8 cellular contexts compared by ENCODE assay signal in genomic region chr1:203325004-203325417, GRCh38. TPM values are rescaled to one million over a fixed set of nuclear protein-coding genes. Genes with fewer than 3 reads are reported as not detected.
DNase-seq lines count a peak whose midpoint lies in the region; ATAC-seq and TF ChIP-seq lines count a peak whose summit lies in the region.

No MANE protein-coding gene starts in this region.

- no peaks in the 10 kb centered on the region for H3K9me3 Mint-ChIP-seq in activated T-helper 1 cell treated with anti-CD3 and anti-CD28 coated beads, Interleukin-12 subunit alpha, Interleukin-12 subunit beta, Interleukin-2, Interleukin-4 antibody, amounts not matched to agents 30 ng/mL and 10 ng/mL and 1 ng/mL, durations not matched to agents 14 hours and 24 hours and 36 hours

- TF ChIP-seq CTCF in left lung (IDR thresholded peaks at IDR 0.05) (no peak), tibial nerve (IDR thresholded peaks at IDR 0.05) (no peak)

- WGBS in tibial nerve, 2 donors, result 30 to 46% methylated on average over 5 of the region's 5 CpGs

- peak overlapping the region; percentile 79 for H3K27ac Mint-ChIP-seq in activated T-helper 1 cell treated with anti-CD3 and anti-CD28 coated beads, Interleukin-12 subunit alpha, Interleukin-12 subunit beta, Interleukin-2, Interleukin-4 antibody, amounts not matched to agents 30 ng/mL and 10 ng/mL and 1 ng/mL, durations not matched to agents 14 hours and 24 hours and 36 hours

- peaks cover 2% of the 10 kb centered on the region for H3K27me3 Mint-ChIP-seq in activated T-helper 1 cell treated with anti-CD3 and anti-CD28 coated beads, Interleukin-12 subunit alpha, Interleukin-12 subunit beta, Interleukin-2, Interleukin-4 antibody, amounts not matched to agents 30 ng/mL and 10 ng/mL and 1 ng/mL, durations not matched to agents 14 hours and 24 hours and 36 hours (ENCODE audit: insufficient read depth)

- H3K4me3 ChIP-seq in left lung (peak overlapping the region in 1 of 2 donors; percentile 3), tibial nerve (peak overlapping the region in 1 of 4 donors; percentile 6)

- H3K9me3 ChIP-seq in left lung (no peaks in the 10 kb centered on the region), tibial nerve (no peaks in the 10 kb centered on the region)

- peaks cover 86% of the 10 kb centered on the region for H3K4me1 Mint-ChIP-seq in activated T-helper 1 cell treated with anti-CD3 and anti-CD28 coated beads, Interleukin-12 subunit alpha, Interleukin-12 subunit beta, Interleukin-2, Interleukin-4 antibody, amounts not matched to agents 30 ng/mL and 10 ng/mL and 1 ng/mL, durations not matched to agents 14 hours and 24 hours and 36 hours (ENCODE audit: low read depth)

- H3K36me3 ChIP-seq in left lung, result no peaks in the 10 kb centered on the region
- H3K36me3 ChIP-seq in tibial nerve, result no peaks in the 10 kb centered on the region

- intact Hi-C loops in activated T-helper 1 cell treated with anti-CD3 and anti-CD28 coated beads, Interleukin-12 subunit alpha, Interleukin-12 subunit beta, Interleukin-2, Interleukin-4 antibody, amounts not matched to agents 30 ng/mL and 10 ng/mL and 1 ng/mL, durations not matched to agents 14 hours and 24 hours and 36 hours (cut with micrococcal nuclease), result loop anchor here (5.0 to 10.0 kb wide), 9 partner anchors 298 to 1182 kb away; partner anchors contain the start of genes ATP2B4, LAX1, PPFIA4 and PPP1R15B
- intact Hi-C loops in left lung (cut with DNase I), result no loop called here

- H3K27ac ChIP-seq in left lung (peak overlapping the region; percentile 97), tibial nerve (peak overlapping the region; percentile 23 to 96 (median 96))

- H3K36me3 Mint-ChIP-seq in activated T-helper 1 cell treated with anti-CD3 and anti-CD28 coated beads, Interleukin-12 subunit alpha, Interleukin-12 subunit beta, Interleukin-2, Interleukin-4 antibody, amounts not matched to agents 30 ng/mL and 10 ng/mL and 1 ng/mL, durations not matched to agents 14 hours and 24 hours and 36 hours (ENCODE audit: low read depth), result no peaks in the 10 kb centered on the region

- H3K4me1 ChIP-seq in left lung (peaks cover 61 to 81% of the 10 kb centered on the region in 2 donors), tibial nerve (peaks cover 0 to 80% (median 70%) of the 10 kb centered on the region in 4 donors)

- peak overlapping the region; percentile 72 for H3K4me3 Mint-ChIP-seq in activated T-helper 1 cell treated with anti-CD3 and anti-CD28 coated beads, Interleukin-12 subunit alpha, Interleukin-12 subunit beta, Interleukin-2, Interleukin-4 antibody, amounts not matched to agents 30 ng/mL and 10 ng/mL and 1 ng/mL, durations not matched to agents 14 hours and 24 hours and 36 hours

- DNase-seq in NCI-H345 treated with DMSO at 0.1 percent for 48 hours (lab: John Stamatoyannopoulos, UW; ENCODE audit: unreplicated experiment) (peak; percentile 81), left lung (peak; percentile 45 to 53), tibial nerve (ENCODE audit: low spot score in 2 of 2) (no peak), epidermal melanocyte (ENCODE audit: insufficient read length, low spot score) (no peak)
- peak; percentile 66 for DNase-seq in activated T-helper 1 cell treated with anti-CD3 and anti-CD28 coated beads, Interleukin-12 subunit alpha, Interleukin-12 subunit beta, Interleukin-2, Interleukin-4 antibody, amounts not matched to agents 30 ng/mL and 10 ng/mL and 1 ng/mL, durations not matched to agents 14 hours and 24 hours and 36 hours (ENCODE audit: low spot score)

- no peak for TF ChIP-seq POLR2A in tibial nerve (IDR thresholded peaks at IDR 0.05)

- H3K27me3 ChIP-seq in left lung, result no peaks in the 10 kb centered on the region
- no peaks in the 10 kb centered on the region for H3K27me3 ChIP-seq in tibial nerve

- ATAC-seq in GM18498 (IDR thresholded peaks at IDR 0.05; ENCODE audit: unreplicated experiment) (peak; percentile 42), HG02610 (IDR thresholded peaks at IDR 0.05; ENCODE audit: unreplicated experiment) (peak; percentile 37), left lung (no peak), esophagus mucosa (no peak)

- TF ChIP-seq EP300 in tibial nerve (IDR thresholded peaks at IDR 0.05), result no peak

RNA-seq across cellular contexts. Expression of gene BTG2, which starts 19.7 kb away (rescaled TPM):
- 137 and 139 TPM in 2 replicates for total RNA-seq in activated T-helper 1 cell treated with anti-CD3 and anti-CD28 coated beads, Interleukin-12 subunit alpha, Interleukin-12 subunit beta, Interleukin-2, Interleukin-4 antibody, amounts not matched to agents 30 ng/mL and 10 ng/mL and 1 ng/mL, durations not matched to agents 14 hours and 24 hours and 36 hours
- total RNA-seq in left lung, result 10 to 100 TPM; 56.2 to 84.8 TPM
- 100 to 1,000 TPM; 153 to 208 (median 177) TPM for total RNA-seq in tibial nerve
- total RNA-seq in esophagus mucosa, result 22.6 TPM

RNA-seq across cellular contexts. Expression of gene FMOD, which starts 25.9 kb away (rescaled TPM):
- 3.4 and 4.1 TPM in 2 replicates for total RNA-seq in activated T-helper 1 cell treated with anti-CD3 and anti-CD28 coated beads, Interleukin-12 subunit alpha, Interleukin-12 subunit beta, Interleukin-2, Interleukin-4 antibody, amounts not matched to agents 30 ng/mL and 10 ng/mL and 1 ng/mL, durations not matched to agents 14 hours and 24 hours and 36 hours
- total RNA-seq in left lung, result 10 to 100 TPM; 36.6 to 59.8 TPM
- total RNA-seq in tibial nerve, result 100 to 1,000 TPM in 2 of 4 donors, 10 to 100 TPM in 2; 73.9 to 203 (median 102) TPM
- 4.5 TPM for total RNA-seq in esophagus mucosa

Comparison
In these comparisons a context has a peak if more than half of its experiments do, and no peak if none do; other contexts are left out.
1. ATAC-seq: peak in GM18498 (single experiment) and HG02610 (single experiment); none in left lung (single experiment) and esophagus mucosa (single experiment).
2. DNase-seq: peak in NCI-H345 treated with DMSO at 0.1 percent for 48 hours (single experiment), activated T-helper 1 cell treated with anti-CD3 and anti-CD28 coated beads, Interleukin-12 subunit alpha, Interleukin-12 subunit beta, Interleukin-2, Interleukin-4 antibody, amounts not matched to agents 30 ng/mL and 10 ng/mL and 1 ng/mL, durations not matched to agents 14 hours and 24 hours and 36 hours (single experiment) and left lung (2 of 2); none in tibial nerve (0 of 2) and epidermal melanocyte (single experiment).